In genomic region chrX:44072631-44073030, GRCh38 we compare ENCODE assay signal across 13 cellular contexts.
"Had no signal": no experiment of that assay in that cellular context is flagged by ENCODE, and none has a peak within 500 bp of the region (broad histone marks: within the 10 kb centered on the region; RNA-seq: fewer than 3 reads in every experiment).

No MANE protein-coding gene starts in this region.

- H3K9me3 Mint-ChIP-seq: activated naive CD4-positive, alpha-beta T cell treated with anti-CD3 and anti-CD28 coated beads, Interleukin-2, amount 10 ng/mL, durations not matched to agents 7 days and 5 days; activated T-helper 17 cell treated with anti-CD3 and anti-CD28 coated beads, Interleukin-2, amount 50 U/mL, for 72 hours had no signal

- DNase-seq: activated naive CD4-positive, alpha-beta T cell treated with anti-CD3 and anti-CD28 coated beads, Interleukin-2, amount 10 ng/mL, durations not matched to agents 7 days and 5 days; adrenal gland; naive thymus-derived CD8-positive, alpha-beta T cell; pancreas; stimulated activated CD4-positive, alpha-beta T cell treated with anti-CD3 and anti-CD28 coated beads, Interleukin-12 subunit alpha, Interleukin-12 subunit beta, amount 100 ng/mL, for 4 hours; stimulated activated CD4-positive, alpha-beta T cell treated with anti-CD3 and anti-CD28 coated beads, Interleukin-2, amount 100 ng/mL, for 24 hours; stomach; testis; upper lobe of right lung had no signal

- H3K4me1 ChIP-seq: adrenal gland, pancreas, stomach, testis, upper lobe of right lung had no signal

- H3K4me3 ChIP-seq: adrenal gland, pancreas, stomach, testis, upper lobe of right lung had no signal

- FAIRE-seq: colon, pancreas had no signal

- H3K4me1 Mint-ChIP-seq: activated naive CD4-positive, alpha-beta T cell treated with anti-CD3 and anti-CD28 coated beads, Interleukin-2, amount 10 ng/mL, durations not matched to agents 7 days and 5 days; activated T-helper 17 cell treated with anti-CD3 and anti-CD28 coated beads, Interleukin-2, amount 50 U/mL, for 72 hours had no signal

- H3K27ac ChIP-seq: adrenal gland, pancreas, stomach, testis, upper lobe of right lung had no signal

- H3K36me3 ChIP-seq: adrenal gland, pancreas, stomach, upper lobe of right lung had no signal

- H3K9me3 ChIP-seq: adrenal gland, pancreas, testis, upper lobe of right lung had no signal

- H3K4me3 Mint-ChIP-seq: activated naive CD4-positive, alpha-beta T cell treated with anti-CD3 and anti-CD28 coated beads, Interleukin-2, amount 10 ng/mL, durations not matched to agents 7 days and 5 days; activated T-helper 17 cell treated with anti-CD3 and anti-CD28 coated beads, Interleukin-2, amount 50 U/mL, for 72 hours; naive thymus-derived CD8-positive, alpha-beta T cell had no signal

- H3K36me3 Mint-ChIP-seq: activated naive CD4-positive, alpha-beta T cell treated with anti-CD3 and anti-CD28 coated beads, Interleukin-2, amount 10 ng/mL, durations not matched to agents 7 days and 5 days had no signal

- H3K27me3 ChIP-seq: adrenal gland, stomach, testis, upper lobe of right lung had no signal

- ATAC-seq: activated CD4-positive, CD25-positive, alpha-beta regulatory T cell treated with anti-CD3 and anti-CD28 coated beads, Interleukin-2, amount 50 U/mL, for 24 hours; esophagus mucosa; naive thymus-derived CD8-positive, alpha-beta T cell; pancreas; upper lobe of right lung had no signal

- H3K27ac Mint-ChIP-seq: activated naive CD4-positive, alpha-beta T cell treated with anti-CD3 and anti-CD28 coated beads, Interleukin-2, amount 10 ng/mL, durations not matched to agents 7 days and 5 days; activated T-helper 17 cell treated with anti-CD3 and anti-CD28 coated beads, Interleukin-2, amount 50 U/mL, for 72 hours; naive thymus-derived CD8-positive, alpha-beta T cell had no signal
